Comparison of ENCODE assay signal across 8 cellular contexts in genomic region chr9:126915281-126915816, GRCh38. TPM values are rescaled to one million over a fixed set of nuclear protein-coding genes. Genes with fewer than 3 reads are reported as not detected.
DNase-seq lines count a peak whose midpoint lies in the region; ATAC-seq, FAIRE-seq and TF ChIP-seq lines count a peak whose summit lies in the region.

No MANE protein-coding gene starts in this region.

- no peak for FAIRE-seq in keratinocyte (lab: Jason Lieb, UNC)

- H3K4me3 ChIP-seq in NT2/D1 (ENCODE audit: insufficient read length, low read depth) (peak overlapping the region; percentile 36), body of pancreas (peak overlapping the region; percentile 23 to 45), keratinocyte (ENCODE audit: control insufficient read depth in 2 of 3, extremely low read depth in 1 of 3, insufficient read depth in 2 of 3, low read depth in 1 of 3, low read length in 3 of 3) (peak overlapping the region; percentile 10 to 56 (median 25))

- H3K9me3 ChIP-seq in NT2/D1 (ENCODE audit: insufficient read depth, low read length), result no peaks in the 10 kb centered on the region
- H3K9me3 ChIP-seq in body of pancreas, result no peaks in the 10 kb centered on the region
- H3K9me3 ChIP-seq in keratinocyte (ENCODE audit: control insufficient read depth, low read depth, low read length), result no peaks in the 10 kb centered on the region

- H4K20me1 ChIP-seq in keratinocyte (ENCODE audit: control insufficient read depth, extremely low read depth, insufficient read depth, low read length), result no peaks in the 10 kb centered on the region

- peak overlapping the region; percentile 70 to 93 (median 88) for H3K27ac ChIP-seq in body of pancreas
- H3K27ac ChIP-seq in keratinocyte (ENCODE audit: control insufficient read depth, insufficient read depth, low read length), result no peak overlapping the region

- H2AFZ ChIP-seq in keratinocyte (ENCODE audit: control insufficient read depth, low read length), result no peak overlapping the region

- H3K79me2 ChIP-seq in keratinocyte (ENCODE audit: control insufficient read depth, insufficient read depth, low read length), result no peaks in the 10 kb centered on the region

- H3K9ac ChIP-seq in NT2/D1 (ENCODE audit: insufficient read length, low read depth), result peak overlapping the region; percentile 50
- H3K9ac ChIP-seq in keratinocyte (ENCODE audit: control insufficient read depth, extremely low read depth, insufficient read depth, low read length), result no peak overlapping the region

- H3K27me3 ChIP-seq in NT2/D1 (ENCODE audit: insufficient read depth, insufficient read length) (peaks cover 47% of the 10 kb centered on the region), body of pancreas (no peaks in the 10 kb centered on the region), keratinocyte (ENCODE audit: control insufficient read depth, extremely low read depth, insufficient read depth, low read length) (peaks cover 3% of the 10 kb centered on the region)

- WGBS in body of pancreas, 2 donors, result 2% methylated on average over 10 to 42 of the region's 43 CpGs

- dilution Hi-C loops in keratinocyte (cut with MboI; ENCODE audit: extremely low pct_ligation_motif_present, low sequenced_read_pairs), result no loop called here

- no peaks in the 10 kb centered on the region for H3K9me1 ChIP-seq in keratinocyte (ENCODE audit: control insufficient read depth, extremely low read depth, insufficient read depth, low read length)

- intact Hi-C loops in body of pancreas (cut with DNase I), result loop anchor here (10.0 kb wide), 1 partner anchor 51 kb away; the partner anchor contains the start of gene ZBTB34

- H3K36me3 ChIP-seq in NT2/D1 (ENCODE audit: insufficient read depth, insufficient read length, low read length) (no peaks in the 10 kb centered on the region), body of pancreas (replicated peaks in 1 of 2; ENCODE audit: insufficient read depth in 1 of 2, low read depth in 2 of 2) (no peaks in the 10 kb centered on the region), keratinocyte (ENCODE audit: control insufficient read depth in 2 of 2, extremely low read depth in 1 of 2, insufficient read depth in 2 of 2, low read length in 2 of 2) (no peaks in the 10 kb centered on the region)

- ATAC-seq in GM21825 (IDR thresholded peaks at IDR 0.05; ENCODE audit: unreplicated experiment), result peak; percentile 13
- peak; percentile 79 for ATAC-seq in body of pancreas

- TF ChIP-seq CTCF in body of pancreas (IDR thresholded peaks at IDR 0.05) (no peak), keratinocyte (optimal IDR thresholded peaks at IDR 0.05 in 1 of 3, IDR thresholded peaks at IDR 0.05 in 1 of 3, conservative IDR thresholded peaks at IDR 0.05 in 1 of 3; ENCODE audit: extremely low read depth in 1 of 3, insufficient read depth in 2 of 3, low read length in 3 of 3) (no peak)

- H3K4me2 ChIP-seq in keratinocyte (ENCODE audit: control insufficient read depth, extremely low read depth, insufficient read depth, low read depth, low read length), result peak overlapping the region; percentile 63

- peak; percentile 8 to 59 (median 51) for TF ChIP-seq POLR2A in body of pancreas (IDR thresholded peaks at IDR 0.05)

- DNase-seq in Ammon's horn (ENCODE audit: low spot score) (peak; percentile 23), NT2/D1 (ENCODE audit: low read depth, low spot score) (no peak), body of pancreas (peak; percentile 92 to 97 (median 94)), keratinocyte (ENCODE audit: low read depth, low spot score) (no peak), hepatic stellate cell (ENCODE audit: low spot score) (no peak), MV-4-11 (lab: John Stamatoyannopoulos, UW) (no peak)
- peak; percentile 1 for DNase-seq in stimulated activated CD8-positive, alpha-beta memory T cell treated with anti-CD3 and anti-CD28 coated beads, Interleukin-15, amount 100 ng/mL, for 1 hour (ENCODE audit: low read depth)

- H3K4me1 ChIP-seq in NT2/D1 (ENCODE audit: insufficient read depth, insufficient read length) (peaks cover 11% of the 10 kb centered on the region), body of pancreas (peaks cover 18% of the 10 kb centered on the region), keratinocyte (ENCODE audit: control insufficient read depth, extremely low read depth, insufficient read depth, low read length) (peaks cover 12% of the 10 kb centered on the region)

RNA-seq across cellular contexts. Expression of gene RALGPS1, which starts 0.8 kb away (rescaled TPM):
- total RNA-seq in body of pancreas, result 10 to 100 TPM; 15.3 to 79.4 TPM
- 0.56 to 1.1 TPM (median 0.97 TPM) in 3 replicates for polyA plus RNA-seq in keratinocyte
- 2.3 TPM for polyA plus RNA-seq in keratinocyte (2011; ENCODE audit: low read depth)
- polyA plus RNA-seq in keratinocyte (2011; cell fraction: cytosol; rRNA removed), result 0.74 and 1.9 TPM in 2 replicates
- 3.3 and 3.7 TPM in 2 replicates for polyA plus RNA-seq in keratinocyte (2011; cell fraction: nucleus; rRNA removed)
- 1.1 and 2.0 TPM in 2 replicates for polyA plus RNA-seq in keratinocyte (2012; ENCODE audit: low replicate concordance)
- 0.69 to 2.4 TPM (median 2.1 TPM) in 3 replicates for polyA minus RNA-seq in keratinocyte
- polyA minus RNA-seq in keratinocyte (2011; cell fraction: cytosol; rRNA and poly(A)+ RNA removed), result not detected
- polyA minus RNA-seq in keratinocyte (2011; cell fraction: nucleus; rRNA and poly(A)+ RNA removed), result 1.2 and 2.4 TPM in 2 replicates

RNA-seq across cellular contexts. Expression of gene ZBTB34, which starts 54.9 kb away (rescaled TPM):
- total RNA-seq in body of pancreas, result 1 to 10 TPM; 5.3 to 7.5 TPM
- 4.2 to 6.4 TPM (median 5.9 TPM) in 3 replicates for polyA plus RNA-seq in keratinocyte
- 1.5 TPM for polyA plus RNA-seq in keratinocyte (2011; ENCODE audit: low read depth)
- polyA plus RNA-seq in keratinocyte (2011; cell fraction: cytosol; rRNA removed), result 1.6 and 2.7 TPM in 2 replicates
- 10.2 and 13.0 TPM in 2 replicates for polyA plus RNA-seq in keratinocyte (2011; cell fraction: nucleus; rRNA removed)
- polyA plus RNA-seq in keratinocyte (2012; ENCODE audit: low replicate concordance), result 2.2 and 4.0 TPM in 2 replicates
- polyA minus RNA-seq in keratinocyte, result 5.2 to 12.3 TPM (median 10.3 TPM) in 3 replicates
- 4.2 TPM for polyA minus RNA-seq in keratinocyte (2011; cell fraction: cytosol; rRNA and poly(A)+ RNA removed)
- polyA minus RNA-seq in keratinocyte (2011; cell fraction: nucleus; rRNA and poly(A)+ RNA removed), result 10.8 and 18.3 TPM in 2 replicates

Comparison
In these comparisons a context has a peak if more than half of its experiments do, and no peak if none do; other contexts are left out.
1. DNase-seq: peak in Ammon's horn (single experiment), body of pancreas (4 of 4) and stimulated activated CD8-positive, alpha-beta memory T cell treated with anti-CD3 and anti-CD28 coated beads, Interleukin-15, amount 100 ng/mL, for 1 hour (single experiment); none in NT2/D1 (single experiment), keratinocyte (single experiment), hepatic stellate cell (single experiment) and MV-4-11 (single experiment).
2. Peak in every context shown above with its lines, with median percentiles within 50 percentile points of each other: H3K4me3 ChIP-seq.